1 cellular context compared by ENCODE assay signal in genomic region chr2:164719996-164720941, GRCh38.
TF ChIP-seq lines count a peak whose summit lies in the region.

No MANE protein-coding gene starts in this region.

TF ChIP-seq in GM23338, 12 proteins besides CTCF, POLR2A, EP300 and RAD21 (continued from another document):
- TF ChIP-seq ZNF462 (CRISPR knock-in tag; IDR thresholded peaks at IDR 0.05): no peak
- TF ChIP-seq ETS1 (IDR thresholded peaks at IDR 0.05): no peak
- no peak for TF ChIP-seq EZH2 (IDR thresholded peaks at IDR 0.05; ENCODE audit: low read depth, unreplicated experiment)
- TF ChIP-seq EZH2phosphoT487 (IDR thresholded peaks at IDR 0.05; ENCODE audit: unreplicated experiment): no peak
- no peak for TF ChIP-seq POLR2AphosphoS5 (IDR thresholded peaks at IDR 0.05; ENCODE audit: low read depth)
- no peak for TF ChIP-seq ZNF114 (CRISPR knock-in tag; IDR thresholded peaks at IDR 0.05)
